Comparison of ENCODE assay signal across 19 cellular contexts in the genomic region with DNA sequence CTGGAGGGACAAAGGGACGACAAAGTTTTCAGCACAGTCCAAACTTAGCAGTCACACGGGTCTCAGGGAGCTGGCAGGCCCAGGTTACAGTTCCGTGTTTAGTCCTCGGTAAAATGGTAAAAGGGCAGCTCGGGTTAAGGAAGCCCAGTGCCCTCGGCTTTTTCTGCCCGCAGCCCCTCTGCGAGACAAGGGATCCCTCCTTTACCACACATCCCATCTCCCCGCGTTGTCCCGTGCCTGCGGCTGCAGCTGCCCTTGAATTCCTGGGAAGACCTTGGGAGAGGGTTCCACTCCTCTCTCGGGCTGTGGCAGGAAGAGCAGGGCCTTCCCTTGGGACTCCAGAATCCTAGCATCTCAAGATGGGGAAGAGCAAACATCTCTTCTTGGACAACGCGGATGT. TPM values are rescaled to one million over a fixed set of nuclear protein-coding genes. Genes with fewer than 3 reads are reported as not detected.
DNase-seq lines count a peak whose midpoint lies in the region; ATAC-seq and TF ChIP-seq lines count a peak whose summit lies in the region.
"Had no signal": no experiment of that assay in that cellular context is flagged by ENCODE, and none has a peak within 500 bp of the region (broad histone marks: within the 10 kb centered on the region; RNA-seq: fewer than 3 reads in every experiment).

No MANE protein-coding gene starts in this region.

- H3K4me1 Mint-ChIP-seq in activated naive CD8-positive, alpha-beta T cell treated with anti-CD3 and anti-CD28 coated beads, Interleukin-2, amount 10 ng/mL, durations not matched to agents 7 days and 5 days = peaks cover 17% of the 10 kb centered on the region
- peaks cover 4% of the 10 kb centered on the region for H3K4me1 Mint-ChIP-seq in activated naive CD8-positive, alpha-beta T cell treated with anti-CD3 and anti-CD28 coated beads for 36 hours

- H4K5ac ChIP-seq in mesendoderm (ENCODE audit: low read length) = no peak overlapping the region

- H3K4ac ChIP-seq in mesendoderm (ENCODE audit: low read depth, low read length) = no peak overlapping the region

- H3K56ac ChIP-seq in mesendoderm (ENCODE audit: low read length) = no peak overlapping the region

- H3K4me3 Mint-ChIP-seq in activated naive CD8-positive, alpha-beta T cell treated with anti-CD3 and anti-CD28 coated beads, Interleukin-2, amount 10 ng/mL, durations not matched to agents 7 days and 5 days = peak overlapping the region; percentile 14
- H3K4me3 Mint-ChIP-seq in activated naive CD8-positive, alpha-beta T cell treated with anti-CD3 and anti-CD28 coated beads for 36 hours = no peak overlapping the region
- H3K4me3 Mint-ChIP-seq: H9 had no signal

- POLR2A ChIA-PET in activated naive CD8-positive, alpha-beta T cell treated with anti-CD3 and anti-CD28 coated beads, Interleukin-2, amount 10 ng/mL, durations not matched to agents 7 days and 5 days (lab: Charles Lee) = no interaction called here

- no peak for ATAC-seq in activated naive CD8-positive, alpha-beta T cell treated with anti-CD3 and anti-CD28 coated beads, Interleukin-2, amount 10 ng/mL, durations not matched to agents 7 days and 5 days (ENCODE audit: low read depth)
- ATAC-seq in HG03571 (IDR thresholded peaks at IDR 0.05; ENCODE audit: unreplicated experiment) (no peak), mucosa of descending colon (no peak)

- no peak overlapping the region for H3K27ac Mint-ChIP-seq in activated naive CD8-positive, alpha-beta T cell treated with anti-CD3 and anti-CD28 coated beads, Interleukin-2, amount 10 ng/mL, durations not matched to agents 7 days and 5 days
- H3K27ac Mint-ChIP-seq in activated naive CD8-positive, alpha-beta T cell treated with anti-CD3 and anti-CD28 coated beads for 36 hours = no peak overlapping the region
- H3K27ac Mint-ChIP-seq: H9 had no signal

- no peaks in the 10 kb centered on the region for H3K36me3 ChIP-seq in WERI-Rb-1
- no peaks in the 10 kb centered on the region for H3K36me3 ChIP-seq in mesendoderm (ENCODE audit: control insufficient read depth, insufficient read depth, low read length)
- H3K36me3 ChIP-seq in mucosa of descending colon (ENCODE audit: low read depth) = no peaks in the 10 kb centered on the region

- no peak overlapping the region for H2BK120ac ChIP-seq in mesendoderm (ENCODE audit: low read depth, low read length)

- in situ Hi-C loops in GM13976 (cut with MboI; ENCODE audit: low sequenced_read_pairs, unreplicated experiment) = no loop called here

- H2BK15ac ChIP-seq in mesendoderm (replicated peaks; ENCODE audit: low read depth) = no peak overlapping the region

- H2BK5ac ChIP-seq in mesendoderm (ENCODE audit: low read length) = no peak overlapping the region

- H3K27me3 ChIP-seq in WERI-Rb-1 (ENCODE audit: insufficient read depth, low read depth, severe bottlenecking) (no peaks in the 10 kb centered on the region), mesendoderm (ENCODE audit: insufficient read depth, low read length, poor library complexity) (no peaks in the 10 kb centered on the region)

- H3K4me3 ChIP-seq in WERI-Rb-1 (ENCODE audit: low read depth, low read length) (no peak overlapping the region), mesendoderm (ENCODE audit: low read length) (no peak overlapping the region), mucosa of descending colon (no peak overlapping the region)

- no peaks in the 10 kb centered on the region for H3K9me3 ChIP-seq in WERI-Rb-1 (ENCODE audit: severe bottlenecking)
- H3K9me3 ChIP-seq in mucosa of descending colon = no peaks in the 10 kb centered on the region

- H3K23ac ChIP-seq in mesendoderm (ENCODE audit: low read length) = no peak overlapping the region

- no peak overlapping the region for H3K4me2 ChIP-seq in mesendoderm (ENCODE audit: low read length)

- H3K18ac ChIP-seq in mesendoderm (ENCODE audit: low read length) = no peak overlapping the region

- intact Hi-C loops in posterior vena cava (cut with DNase I) (no loop called here), mucosa of descending colon (cut with DNase I, micrococcal nuclease) (no loop called here)

- peaks cover 1% of the 10 kb centered on the region for H3K9me3 Mint-ChIP-seq in activated naive CD8-positive, alpha-beta T cell treated with anti-CD3 and anti-CD28 coated beads, Interleukin-2, amount 10 ng/mL, durations not matched to agents 7 days and 5 days
- H3K9me3 Mint-ChIP-seq in activated naive CD8-positive, alpha-beta T cell treated with anti-CD3 and anti-CD28 coated beads for 36 hours = no peaks in the 10 kb centered on the region
- H3K9me3 Mint-ChIP-seq: CD8-positive, alpha-beta memory T cell; H9 had no signal

- H3K9ac ChIP-seq in mesendoderm (ENCODE audit: low read length) = no peak overlapping the region

- no peak for DNase-seq in activated naive CD8-positive, alpha-beta T cell treated with anti-CD3 and anti-CD28 coated beads, Interleukin-2, amount 10 ng/mL, durations not matched to agents 7 days and 5 days
- DNase-seq in activated naive CD8-positive, alpha-beta T cell treated with anti-CD3 and anti-CD28 coated beads for 36 hours = no peak
- DNase-seq in GM13976 (ENCODE audit: low spot score) = peak; percentile 8
- no peak for DNase-seq in WERI-Rb-1
- peak; percentile 54 for DNase-seq in posterior vena cava (ENCODE audit: low spot score)
- DNase-seq in mesendoderm = no peak
- DNase-seq in mucosa of descending colon = no peak
- DNase-seq: 8988T, C1 segment of cervical spinal cord, COR-L47, GOT3, H9 had no signal

- peaks cover 12% of the 10 kb centered on the region for H3K27me3 Mint-ChIP-seq in activated naive CD8-positive, alpha-beta T cell treated with anti-CD3 and anti-CD28 coated beads, Interleukin-2, amount 10 ng/mL, durations not matched to agents 7 days and 5 days
- H3K27me3 Mint-ChIP-seq in activated naive CD8-positive, alpha-beta T cell treated with anti-CD3 and anti-CD28 coated beads for 36 hours = no peaks in the 10 kb centered on the region
- H3K27me3 Mint-ChIP-seq: CD4-positive, CD25-positive, alpha-beta regulatory T cell; CD8-positive, alpha-beta memory T cell had no signal

- H4K8ac ChIP-seq in mesendoderm (ENCODE audit: low read depth, low read length) = no peak overlapping the region

- H3K27ac ChIP-seq in WERI-Rb-1 = peak overlapping the region; percentile 57
- no peak overlapping the region for H3K27ac ChIP-seq in mesendoderm (ENCODE audit: low read depth, low read length)
- H3K27ac ChIP-seq: HL-60 had no signal

- H3K79me2 ChIP-seq in mesendoderm (ENCODE audit: control insufficient read depth, insufficient read depth, low read length) = no peaks in the 10 kb centered on the region

- TF ChIP-seq CTCF in GM13976 (IDR thresholded peaks at IDR 0.05; ENCODE audit: borderline replicate concordance, control extremely low read depth, extremely low read depth, insufficient read depth, missing control alignments) (no peak), WERI-Rb-1 (IDR thresholded peaks at IDR 0.05; ENCODE audit: low read depth, low read length) (no peak), mucosa of descending colon (IDR thresholded peaks at IDR 0.05) (no peak)

- H2AK5ac ChIP-seq in mesendoderm (ENCODE audit: low read length) = no peak overlapping the region

- H3K79me1 ChIP-seq in mesendoderm (ENCODE audit: low read length) = no peaks in the 10 kb centered on the region

- no peaks in the 10 kb centered on the region for H3K36me3 Mint-ChIP-seq in activated naive CD8-positive, alpha-beta T cell treated with anti-CD3 and anti-CD28 coated beads, Interleukin-2, amount 10 ng/mL, durations not matched to agents 7 days and 5 days
- H3K36me3 Mint-ChIP-seq in activated naive CD8-positive, alpha-beta T cell treated with anti-CD3 and anti-CD28 coated beads for 36 hours = no peaks in the 10 kb centered on the region
- H3K36me3 Mint-ChIP-seq: CD4-positive, CD25-positive, alpha-beta regulatory T cell; CD8-positive, alpha-beta memory T cell had no signal

- H3K4me1 ChIP-seq in mesendoderm (ENCODE audit: control insufficient read depth, low read depth, low read length) (no peaks in the 10 kb centered on the region), mucosa of descending colon (ENCODE audit: low read depth) (no peaks in the 10 kb centered on the region)

- WGBS in mesendoderm (ENCODE audit: extremely low coverage, insufficient coverage, low lambda C conversion rate) = no CpG with 5 or more reads among the region's 15 CpGs

RNA-seq across cellular contexts. Expression of gene RAB37, which starts 7.2 kb away (rescaled TPM):
- 10 to 100 TPM; 24.7 to 27.5 TPM for total RNA-seq in activated naive CD8-positive, alpha-beta T cell treated with anti-CD3 and anti-CD28 coated beads, Interleukin-2, amount 10 ng/mL, durations not matched to agents 7 days and 5 days
- total RNA-seq in activated naive CD8-positive, alpha-beta T cell treated with anti-CD3 and anti-CD28 coated beads for 36 hours = 1 to 10 TPM; 1.8 TPM
- 1 to 10 TPM; 1.1 to 1.6 TPM for total RNA-seq in posterior vena cava
- polyA plus RNA-seq in mesendoderm (2013, experiment 1 of 2) = 1.2 TPM
- polyA plus RNA-seq in mesendoderm (2013, experiment 2 of 2) = 0.94 TPM
- total RNA-seq in mucosa of descending colon = 1 to 10 TPM; 4.3 to 9.8 (median 9.0) TPM
- total RNA-seq: A673 had no signal

RNA-seq across cellular contexts. Expression of gene CD300LF, which starts 17.1 kb away (rescaled TPM):
- total RNA-seq in activated naive CD8-positive, alpha-beta T cell treated with anti-CD3 and anti-CD28 coated beads, Interleukin-2, amount 10 ng/mL, durations not matched to agents 7 days and 5 days = under 1 TPM in 1 of 2 experiments, not detected in 1; 0.25 TPM
- total RNA-seq in activated naive CD8-positive, alpha-beta T cell treated with anti-CD3 and anti-CD28 coated beads for 36 hours = not detected
- total RNA-seq in posterior vena cava (1 to 10 TPM in 1 of 2 donors, under 1 TPM in 1; 0.48 to 3.1 TPM), mucosa of descending colon (1 to 10 TPM; 2.0 TPM)
- not detected for polyA plus RNA-seq in mesendoderm (2013, experiment 1 of 2)
- polyA plus RNA-seq in mesendoderm (2013, experiment 2 of 2) = not detected
- total RNA-seq: A673; CD8-positive, alpha-beta memory T cell; H9; HT1080 had no signal
- polyA plus RNA-seq: AG04450; CD8-positive, alpha-beta memory T cell had no signal

RNA-seq across cellular contexts. Expression of gene NHERF1, which starts 18.6 kb away (rescaled TPM):
- 100 to 1,000 TPM; 241 to 244 TPM for total RNA-seq in activated naive CD8-positive, alpha-beta T cell treated with anti-CD3 and anti-CD28 coated beads, Interleukin-2, amount 10 ng/mL, durations not matched to agents 7 days and 5 days
- 100 to 1,000 TPM; 124 to 127 TPM for total RNA-seq in activated naive CD8-positive, alpha-beta T cell treated with anti-CD3 and anti-CD28 coated beads for 36 hours
- total RNA-seq in posterior vena cava = 10 to 100 TPM in 1 of 2 donors, 1 to 10 TPM in 1; 7.0 to 11.5 TPM
- polyA plus RNA-seq in mesendoderm (2013, experiment 1 of 2) = 141 TPM
- polyA plus RNA-seq in mesendoderm (2013, experiment 2 of 2) = 147 TPM
- 100 to 1,000 TPM; 109 to 281 (median 164) TPM for total RNA-seq in mucosa of descending colon

RNA-seq across cellular contexts. Expression of gene NAT9, which starts 46.3 kb away (rescaled TPM):
- total RNA-seq in activated naive CD8-positive, alpha-beta T cell treated with anti-CD3 and anti-CD28 coated beads, Interleukin-2, amount 10 ng/mL, durations not matched to agents 7 days and 5 days = 10 to 100 TPM; 37.6 to 42.1 TPM
- total RNA-seq in activated naive CD8-positive, alpha-beta T cell treated with anti-CD3 and anti-CD28 coated beads for 36 hours = 10 to 100 TPM; 39.9 to 41.6 TPM
- total RNA-seq in posterior vena cava (10 to 100 TPM; 26.8 to 31.7 TPM), mucosa of descending colon (10 to 100 TPM; 35.8 to 40.6 (median 39.8) TPM)
- 13.4 TPM for polyA plus RNA-seq in mesendoderm (2013, experiment 1 of 2)
- 13.7 TPM for polyA plus RNA-seq in mesendoderm (2013, experiment 2 of 2)

Comparison
In these comparisons a context has a peak if more than half of its experiments do, and no peak if none do; other contexts are left out.
1. DNase-seq: peak in GM13976 (single experiment) and posterior vena cava (single experiment); none in activated naive CD8-positive, alpha-beta T cell treated with anti-CD3 and anti-CD28 coated beads, Interleukin-2, amount 10 ng/mL, durations not matched to agents 7 days and 5 days (single experiment), activated naive CD8-positive, alpha-beta T cell treated with anti-CD3 and anti-CD28 coated beads for 36 hours (single experiment), WERI-Rb-1 (single experiment), mesendoderm (single experiment) and mucosa of descending colon (0 of 3).
2. RNA of gene NHERF1, which starts 18.6 kb away (total RNA-seq): 241 to 244 TPM in activated naive CD8-positive, alpha-beta T cell treated with anti-CD3 and anti-CD28 coated beads, Interleukin-2, amount 10 ng/mL, durations not matched to agents 7 days and 5 days, 109 to 281 TPM in mucosa of descending colon and 124 to 127 TPM in activated naive CD8-positive, alpha-beta T cell treated with anti-CD3 and anti-CD28 coated beads for 36 hours; 7.0 to 11.5 TPM in posterior vena cava; every median in the first group is over 4 times any median in the second.